9 cellular contexts compared by ENCODE assay signal in the genomic region with DNA sequence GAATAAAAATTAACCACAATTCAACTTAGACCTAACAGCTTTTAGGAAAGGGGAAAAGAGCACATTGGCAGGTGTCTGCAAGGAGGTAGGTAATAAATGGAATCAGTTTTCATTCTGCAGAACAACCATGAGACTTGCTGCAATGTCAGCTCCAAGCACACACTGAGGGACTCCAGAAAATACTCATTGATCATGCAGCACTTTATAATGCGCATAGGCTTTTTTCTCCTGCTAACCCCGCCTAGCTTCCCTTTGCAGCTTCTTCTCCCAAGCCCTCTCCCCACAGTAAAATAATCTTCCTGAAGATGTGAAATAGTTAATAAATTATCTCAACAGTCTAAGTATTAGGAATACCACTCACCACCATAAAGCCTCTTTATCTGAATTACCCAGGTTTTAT. TPM values are rescaled to one million over a fixed set of nuclear protein-coding genes. Genes with fewer than 3 reads are reported as not detected.
DNase-seq lines count a peak whose midpoint lies in the region; ATAC-seq and TF ChIP-seq lines count a peak whose summit lies in the region.
"Had no signal": no experiment of that assay in that cellular context is flagged by ENCODE, and none has a peak within 500 bp of the region (broad histone marks: within the 10 kb centered on the region; RNA-seq: fewer than 3 reads in every experiment).

No MANE protein-coding gene starts in this region.

- intact Hi-C loops in ascending aorta (cut with DNase I), result loop anchor here (2.0 kb wide), 1 partner anchor 37 kb away; a partner anchor contains a TSS
- intact Hi-C loops in left lung (cut with DNase I), result no loop called here

- no peaks in the 10 kb centered on the region for H3K79me1 ChIP-seq in H9 (ENCODE audit: insufficient read depth, low read depth, low read length, poor library complexity, severe bottlenecking)

- ATAC-seq in left lung, result no peak

- H3K4ac ChIP-seq in H9 (ENCODE audit: low read depth, low read length), result no peak overlapping the region

- H3K36me3 Mint-ChIP-seq in H9 (ENCODE audit: insufficient read depth in 1 of 3, low read depth in 3 of 3), result no peaks in the 10 kb centered on the region; a peak in 2 of 7 replicates
- H3K36me3 Mint-ChIP-seq in mesothelial cell of epicardium, result no peaks in the 10 kb centered on the region

- H3K36me3 ChIP-seq in ascending aorta (no peaks in the 10 kb centered on the region), left lung (no peaks in the 10 kb centered on the region)

- H3K4me3 ChIP-seq in AG09309 (ENCODE audit: control insufficient read depth, low read depth, low read length), result peak overlapping the region; percentile 7
- peak overlapping the region; percentile 50 to 67 for H3K4me3 ChIP-seq in ascending aorta
- peak overlapping the region in 1 of 2 donors; percentile 44 for H3K4me3 ChIP-seq in left lung

- H2BK20ac ChIP-seq in H9 (ENCODE audit: low read depth, low read length, poor library complexity, severe bottlenecking), result no peak overlapping the region

- no peak for TF ChIP-seq CTCF in AG09309 (IDR thresholded peaks at IDR 0.05; ENCODE audit: control insufficient read depth, insufficient read depth, low read depth, low read length, missing control alignments)
- no peak for TF ChIP-seq CTCF in H9 (conservative IDR thresholded peaks at IDR 0.05)
- TF ChIP-seq CTCF in ascending aorta (IDR thresholded peaks at IDR 0.05), result no peak
- TF ChIP-seq CTCF in mesothelial cell of epicardium (IDR thresholded peaks at IDR 0.05; ENCODE audit: unreplicated experiment), result no peak
- no peak for TF ChIP-seq CTCF in left lung (IDR thresholded peaks at IDR 0.05)

- H3K27ac ChIP-seq in H9 (ENCODE audit: insufficient read length, low read depth, low read length), result no peak overlapping the region
- peak overlapping the region; percentile 82 to 89 for H3K27ac ChIP-seq in ascending aorta
- H3K27ac ChIP-seq in left lung, result no peak overlapping the region

- no peak overlapping the region for H3K56ac ChIP-seq in H9 (ENCODE audit: insufficient read length, low read depth, low read length)

- peak overlapping the region in 1 of 2 experiments; percentile 41; a peak in 1 of 5 replicates for H3K4me3 Mint-ChIP-seq in H9
- peak overlapping the region; percentile 57 for H3K4me3 Mint-ChIP-seq in mesothelial cell of epicardium

- H4K5ac ChIP-seq in H9 (ENCODE audit: insufficient read length, low read depth, low read length), result no peak overlapping the region

- no peak overlapping the region for H2BK5ac ChIP-seq in H9 (ENCODE audit: insufficient read length, low read length)

- H3K4me1 ChIP-seq in H9 (ENCODE audit: insufficient read depth, low read length) (peaks cover 7% of the 10 kb centered on the region; the same call in 1 of the 2 replicates), ascending aorta (peaks cover 4 to 23% of the 10 kb centered on the region in 2 donors), left lung (peaks cover 7 to 37% of the 10 kb centered on the region in 2 donors)

- H3K27ac Mint-ChIP-seq in H9 (peak overlapping the region; percentile 6 to 83 (median 20); a peak in 5 of 7 replicates), mesothelial cell of epicardium (peak overlapping the region; percentile 86)

- no peak overlapping the region for H3K23ac ChIP-seq in H9 (ENCODE audit: insufficient read length, low read depth, low read length)

- no peak overlapping the region for H3T11ph ChIP-seq in H9 (ENCODE audit: low read length)

- H3K9me3 ChIP-seq in H9 (ENCODE audit: control insufficient read depth, low read depth, low read length) (no peaks in the 10 kb centered on the region), ascending aorta (no peaks in the 10 kb centered on the region), left lung (no peaks in the 10 kb centered on the region)

- H4K8ac ChIP-seq in H9 (replicated peaks; ENCODE audit: insufficient read length, low read depth, low read length), result no peak overlapping the region

- no peak for DNase-seq in AG09309 (ENCODE audit: low read depth)
- DNase-seq in H9, result no peak
- DNase-seq in ascending aorta (ENCODE audit: low spot score in 2 of 2), result no peak
- no peak for DNase-seq in mesothelial cell of epicardium (ENCODE audit: low spot score in 2 of 2, unreplicated experiment in 2 of 2)
- no peak for DNase-seq in stimulated activated CD4-positive, alpha-beta T cell treated with anti-CD3 and anti-CD28 coated beads, Interleukin-4, amount 100 ng/mL, for 4 hours
- DNase-seq in NCI-H1436 (lab: John Stamatoyannopoulos, UW), result no peak
- no peak for DNase-seq in left lung
- no peak for DNase-seq in effector CD8-positive, alpha-beta T cell (lab: John Stamatoyannopoulos, UW)
- DNase-seq: SIG-M5 had no signal

- H4K91ac ChIP-seq in H9 (ENCODE audit: insufficient read length, low read depth, low read length), result no peak overlapping the region

- no peak overlapping the region for H2BK15ac ChIP-seq in H9 (ENCODE audit: low read depth, low read length)

- H3K4me1 Mint-ChIP-seq in H9, result peaks cover 25% of the 10 kb centered on the region in 2 experiments
- peaks cover 22% of the 10 kb centered on the region for H3K4me1 Mint-ChIP-seq in mesothelial cell of epicardium

- WGBS in H9 (ENCODE audit: extremely low coverage, insufficient read length, low lambda C conversion rate), result no CpG with 5 or more reads among the region's 2 CpGs

- H3K9me3 Mint-ChIP-seq in H9 (no peaks in the 10 kb centered on the region), mesothelial cell of epicardium (no peaks in the 10 kb centered on the region)

- no peak overlapping the region for H2BK120ac ChIP-seq in H9 (ENCODE audit: low read depth, low read length, poor library complexity, severe bottlenecking)

- no peak overlapping the region for H3K14ac ChIP-seq in H9 (ENCODE audit: insufficient read depth, low read length)

- H3K27me3 Mint-ChIP-seq in H9 (ENCODE audit: low read depth) (no peaks in the 10 kb centered on the region), mesothelial cell of epicardium (ENCODE audit: low read depth) (no peaks in the 10 kb centered on the region)

- no peaks in the 10 kb centered on the region for H3K27me3 ChIP-seq in H9 (ENCODE audit: insufficient read depth, low read length)
- no peaks in the 10 kb centered on the region for H3K27me3 ChIP-seq in ascending aorta
- no peaks in the 10 kb centered on the region for H3K27me3 ChIP-seq in left lung

- no peak overlapping the region for H2AFZ ChIP-seq in H9 (ENCODE audit: low read length)

- H3K4me2 ChIP-seq in H9 (ENCODE audit: insufficient read depth, insufficient read length, low read length), result no peak overlapping the region

- no peak overlapping the region for H3K18ac ChIP-seq in H9 (ENCODE audit: insufficient read length, low read depth, low read length)

- no peak overlapping the region for H2AK5ac ChIP-seq in H9 (ENCODE audit: insufficient read length, low read length)

- H3K9ac ChIP-seq in H9 (ENCODE audit: extremely low read depth, insufficient read length, low read length), result no peak overlapping the region

- H4K20me1 ChIP-seq in H9 (ENCODE audit: control insufficient read depth, insufficient read depth, insufficient read length), result no peaks in the 10 kb centered on the region

- H3K79me2 ChIP-seq in H9 (ENCODE audit: insufficient read depth, low read length), result peaks cover 9% of the 10 kb centered on the region; the same call in 1 of the 2 replicates

- H3K23me2 ChIP-seq in H9 (ENCODE audit: insufficient read length, low read depth, low read length, poor library complexity, severe bottlenecking), result no peaks in the 10 kb centered on the region

- no peak overlapping the region for H2BK12ac ChIP-seq in H9 (ENCODE audit: insufficient read length, low read depth, low read length)

RNA-seq across cellular contexts. Expression of a gene that starts 36.9 kb away (rescaled TPM):
- total RNA-seq in H9 (2021), result 79.8 and 82.4 TPM in 2 replicates
- 52.0 TPM for total RNA-seq in ascending aorta
- total RNA-seq in mesothelial cell of epicardium, result 92.5 to 93.0 TPM (median 92.7 TPM) in 3 replicates
- 10 to 100 TPM; 57.5 to 58.1 TPM for total RNA-seq in left lung

Comparison
In these comparisons a context has a peak if more than half of its experiments do, and no peak if none do; other contexts are left out.
1. H3K27ac ChIP-seq: peak in ascending aorta (2 of 2); none in H9 (single experiment) and left lung (0 of 2).